16 cellular contexts compared by ENCODE assay signal in genomic region chr2:169735623-169736022, GRCh38. TPM values are rescaled to one million over a fixed set of nuclear protein-coding genes. Genes with fewer than 3 reads are reported as not detected.
A peak's percentile ranks its signal among the peaks of the same experiment; 100 is the strongest.
DNase-seq lines count a peak whose midpoint lies in the region; ATAC-seq, FAIRE-seq and TF ChIP-seq lines count a peak whose summit lies in the region.
"Had no signal": no experiment of that assay in that cellular context is flagged by ENCODE, and none has a peak within 500 bp of the region (broad histone marks: within the 10 kb centered on the region; RNA-seq: fewer than 3 reads in every experiment).

No MANE protein-coding gene starts in this region.

- H3K36me3 ChIP-seq in HAP-1 (replicated peaks) = no peaks in the 10 kb centered on the region
- H3K36me3 ChIP-seq: left lung had no signal

- H3K27ac ChIP-seq in CD4-positive, alpha-beta T cell (ENCODE audit: low read depth, low read length) = no peak overlapping the region
- H3K27ac ChIP-seq: left lung had no signal

- H3K9me3 Mint-ChIP-seq in CD4-positive, alpha-beta T cell = no peaks in the 10 kb centered on the region
- no peaks in the 10 kb centered on the region for H3K9me3 Mint-ChIP-seq in activated naive CD8-positive, alpha-beta T cell treated with anti-CD3 and anti-CD28 coated beads, Interleukin-2, amount 10 ng/mL, durations not matched to agents 7 days and 5 days
- H3K9me3 Mint-ChIP-seq in natural killer cell treated with Interleukin-12 subunit alpha and Interleukin-12 subunit beta and Interleukin-15 and Interleukin-18, amount 100 ng/mL, for 72 hours = no peaks in the 10 kb centered on the region
- H3K9me3 Mint-ChIP-seq: dendritic cell treated with granulocyte-macrophage colony-stimulating factor and Interleukin-4, amounts not matched to agents 40 ng/mL and 50 ng/mL, for 4 days had no signal

- no peak for TF ChIP-seq CTCF in CD4-positive, alpha-beta T cell (IDR thresholded peaks at IDR 0.05)
- TF ChIP-seq CTCF in D721Med (IDR thresholded peaks at IDR 0.05; ENCODE audit: insufficient read depth, missing control alignments) = no peak

- POLR2A ChIA-PET in CD4-positive, alpha-beta T cell (lab: Charles Lee) = no interaction called here
- POLR2A ChIA-PET in activated naive CD8-positive, alpha-beta T cell treated with anti-CD3 and anti-CD28 coated beads, Interleukin-2, amount 10 ng/mL, durations not matched to agents 7 days and 5 days (lab: Charles Lee) = interaction anchor here (0.7 kb wide), 1 partner anchor 8 kb away, joined by 4 read pairs; no protein-coding TSS in a partner anchor

- no peaks in the 10 kb centered on the region for H3K9me3 ChIP-seq in CD4-positive, alpha-beta T cell (ENCODE audit: control insufficient read depth, low read length)
- H3K9me3 ChIP-seq in HAP-1 = no peaks in the 10 kb centered on the region
- H3K9me3 ChIP-seq: left lung, SK-N-SH had no signal

- intact Hi-C loops in CD4-positive, alpha-beta T cell (cut with DNase I, micrococcal nuclease) = no loop called here

- H3K4me1 ChIP-seq in HAP-1 = peaks cover 16% of the 10 kb centered on the region

- H3K36me3 Mint-ChIP-seq in CD4-positive, alpha-beta T cell (ENCODE audit: low read depth) = no peaks in the 10 kb centered on the region
- H3K36me3 Mint-ChIP-seq in activated naive CD8-positive, alpha-beta T cell treated with anti-CD3 and anti-CD28 coated beads, Interleukin-2, amount 10 ng/mL, durations not matched to agents 7 days and 5 days = peaks cover 12% of the 10 kb centered on the region
- H3K36me3 Mint-ChIP-seq in natural killer cell treated with Interleukin-12 subunit alpha and Interleukin-12 subunit beta and Interleukin-15 and Interleukin-18, amount 100 ng/mL, for 72 hours = peaks cover 8% of the 10 kb centered on the region

- H3K27ac Mint-ChIP-seq in CD4-positive, alpha-beta T cell = no peak overlapping the region
- H3K27ac Mint-ChIP-seq in activated naive CD8-positive, alpha-beta T cell treated with anti-CD3 and anti-CD28 coated beads, Interleukin-2, amount 10 ng/mL, durations not matched to agents 7 days and 5 days = no peak overlapping the region
- H3K27ac Mint-ChIP-seq in natural killer cell treated with Interleukin-12 subunit alpha and Interleukin-12 subunit beta and Interleukin-15 and Interleukin-18, amount 100 ng/mL, for 72 hours = no peak overlapping the region
- H3K27ac Mint-ChIP-seq: dendritic cell treated with granulocyte-macrophage colony-stimulating factor and Interleukin-4, amounts not matched to agents 40 ng/mL and 50 ng/mL, for 4 days had no signal

- H3K4me3 Mint-ChIP-seq in CD4-positive, alpha-beta T cell = peak overlapping the region; percentile 50
- H3K4me3 Mint-ChIP-seq in activated naive CD8-positive, alpha-beta T cell treated with anti-CD3 and anti-CD28 coated beads, Interleukin-2, amount 10 ng/mL, durations not matched to agents 7 days and 5 days = peak overlapping the region; percentile 55
- H3K4me3 Mint-ChIP-seq in natural killer cell treated with Interleukin-12 subunit alpha and Interleukin-12 subunit beta and Interleukin-15 and Interleukin-18, amount 100 ng/mL, for 72 hours = peak overlapping the region; percentile 82
- H3K4me3 Mint-ChIP-seq: dendritic cell treated with granulocyte-macrophage colony-stimulating factor and Interleukin-4, amounts not matched to agents 40 ng/mL and 50 ng/mL, for 4 days had no signal

- no peak for ATAC-seq in CD4-positive, alpha-beta T cell (ENCODE audit: poor library complexity)
- no peak for ATAC-seq in activated naive CD8-positive, alpha-beta T cell treated with anti-CD3 and anti-CD28 coated beads, Interleukin-2, amount 10 ng/mL, durations not matched to agents 7 days and 5 days (ENCODE audit: low read depth)
- ATAC-seq in natural killer cell treated with Interleukin-12 subunit alpha and Interleukin-12 subunit beta and Interleukin-15 and Interleukin-18, amount 100 ng/mL, for 72 hours = no peak
- ATAC-seq in HG03432 (IDR thresholded peaks at IDR 0.05; ENCODE audit: unreplicated experiment) = no peak
- ATAC-seq: left lung had no signal

- H3K4me3 ChIP-seq in HAP-1 = peak overlapping the region; percentile 50
- H3K4me3 ChIP-seq: left lung had no signal

- peaks cover 18% of the 10 kb centered on the region for H3K27me3 ChIP-seq in CD4-positive, alpha-beta T cell (ENCODE audit: control insufficient read depth, insufficient read depth, low read length)
- no peaks in the 10 kb centered on the region for H3K27me3 ChIP-seq in HAP-1 (ENCODE audit: low read depth)

- CTCF ChIA-PET in CD4-positive, alpha-beta T cell (lab: Charles Lee) = no interaction called here

- in situ Hi-C loops in HAP-1 (cut with MboI; ENCODE audit: low sequenced_read_pairs) = no loop called here

- no peak for DNase-seq in CD4-positive, alpha-beta T cell
- peak in 1 of 2 experiments; percentile 61 for DNase-seq in HAP-1 (ENCODE audit: low spot score in 2 of 2)
- no peak for DNase-seq in activated naive CD8-positive, alpha-beta T cell treated with anti-CD3 and anti-CD28 coated beads, Interleukin-2, amount 10 ng/mL, durations not matched to agents 7 days and 5 days
- DNase-seq in natural killer cell treated with Interleukin-12 subunit alpha and Interleukin-12 subunit beta and Interleukin-15 and Interleukin-18, amount 100 ng/mL, for 72 hours (ENCODE audit: low spot score) = no peak
- no peak for DNase-seq in NCI-H774 (lab: John Stamatoyannopoulos, UW)
- no peak for DNase-seq in D721Med (ENCODE audit: insufficient read length, low spot score)
- DNase-seq: activated CD4-positive, alpha-beta T cell treated with anti-CD3 and anti-CD28 coated beads, Interleukin-2, amount 50 U/mL, for 4 hours; foreskin melanocyte; left lung; NCI-H1694 treated with DMSO at 0.1 percent for 48 hours; SK-N-SH; stimulated activated CD4-positive, alpha-beta T cell treated with anti-CD3 and anti-CD28 coated beads, Interleukin-4, amount 100 ng/mL, for 4 hours had no signal

- H3K27me3 Mint-ChIP-seq in CD4-positive, alpha-beta T cell = peaks cover 57% of the 10 kb centered on the region
- peaks cover 17% of the 10 kb centered on the region for H3K27me3 Mint-ChIP-seq in activated naive CD8-positive, alpha-beta T cell treated with anti-CD3 and anti-CD28 coated beads, Interleukin-2, amount 10 ng/mL, durations not matched to agents 7 days and 5 days
- H3K27me3 Mint-ChIP-seq in natural killer cell treated with Interleukin-12 subunit alpha and Interleukin-12 subunit beta and Interleukin-15 and Interleukin-18, amount 100 ng/mL, for 72 hours = peaks cover 7 to 21% of the 10 kb centered on the region in 2 donors

- H3K4me1 Mint-ChIP-seq in CD4-positive, alpha-beta T cell (ENCODE audit: low read depth) = peaks cover 10% of the 10 kb centered on the region
- peaks cover 32% of the 10 kb centered on the region for H3K4me1 Mint-ChIP-seq in activated naive CD8-positive, alpha-beta T cell treated with anti-CD3 and anti-CD28 coated beads, Interleukin-2, amount 10 ng/mL, durations not matched to agents 7 days and 5 days
- peaks cover 16 to 24% of the 10 kb centered on the region in 2 donors for H3K4me1 Mint-ChIP-seq in natural killer cell treated with Interleukin-12 subunit alpha and Interleukin-12 subunit beta and Interleukin-15 and Interleukin-18, amount 100 ng/mL, for 72 hours (ENCODE audit: low read depth in 2 of 2)

- FAIRE-seq in D721Med (lab: Jason Lieb, UNC) = no peak

RNA-seq across cellular contexts. Expression of gene KLHL23, which starts 2.0 kb away (rescaled TPM):
- under 1 TPM; 0.36 to 0.39 TPM for total RNA-seq in CD4-positive, alpha-beta T cell
- 1 to 10 TPM; 7.6 to 7.8 TPM for total RNA-seq in activated naive CD8-positive, alpha-beta T cell treated with anti-CD3 and anti-CD28 coated beads, Interleukin-2, amount 10 ng/mL, durations not matched to agents 7 days and 5 days
- 10 to 100 TPM; 10.1 to 19.1 TPM for total RNA-seq in natural killer cell treated with Interleukin-12 subunit alpha and Interleukin-12 subunit beta and Interleukin-15 and Interleukin-18, amount 100 ng/mL, for 72 hours

RNA-seq across cellular contexts. Expression of gene PHOSPHO2, which starts 41.4 kb away (rescaled TPM):
- total RNA-seq in CD4-positive, alpha-beta T cell = 1 to 10 TPM; 4.5 to 6.5 TPM
- 1 to 10 TPM; 6.0 to 6.3 TPM for total RNA-seq in activated naive CD8-positive, alpha-beta T cell treated with anti-CD3 and anti-CD28 coated beads, Interleukin-2, amount 10 ng/mL, durations not matched to agents 7 days and 5 days
- 1 to 10 TPM; 2.6 to 4.4 TPM for total RNA-seq in natural killer cell treated with Interleukin-12 subunit alpha and Interleukin-12 subunit beta and Interleukin-15 and Interleukin-18, amount 100 ng/mL, for 72 hours

RNA-seq across cellular contexts. Expression of gene CFAP210, which starts 41.4 kb away (rescaled TPM):
- 1 to 10 TPM; 2.2 to 3.1 TPM for total RNA-seq in CD4-positive, alpha-beta T cell
- total RNA-seq in activated naive CD8-positive, alpha-beta T cell treated with anti-CD3 and anti-CD28 coated beads, Interleukin-2, amount 10 ng/mL, durations not matched to agents 7 days and 5 days = not detected
- under 1 TPM; 0.12 to 0.59 TPM for total RNA-seq in natural killer cell treated with Interleukin-12 subunit alpha and Interleukin-12 subunit beta and Interleukin-15 and Interleukin-18, amount 100 ng/mL, for 72 hours
- total RNA-seq: H4, pulmonary artery endothelial cell had no signal

Comparison
In these comparisons a context has a peak if more than half of its experiments do, and no peak if none do; other contexts are left out.
1. RNA of gene KLHL23, which starts 2.0 kb away (total RNA-seq): 10.1 to 19.1 TPM in natural killer cell treated with Interleukin-12 subunit alpha and Interleukin-12 subunit beta and Interleukin-15 and Interleukin-18, amount 100 ng/mL, for 72 hours and 7.6 to 7.8 TPM in activated naive CD8-positive, alpha-beta T cell treated with anti-CD3 and anti-CD28 coated beads, Interleukin-2, amount 10 ng/mL, durations not matched to agents 7 days and 5 days; 0.36 to 0.39 TPM in CD4-positive, alpha-beta T cell; every median in the first group is over 4 times any median in the second.
2. Peak in every context shown above with its lines, with median percentiles within 50 percentile points of each other: H3K4me3 Mint-ChIP-seq.